10 cellular contexts compared by ENCODE assay signal in the genomic region with DNA sequence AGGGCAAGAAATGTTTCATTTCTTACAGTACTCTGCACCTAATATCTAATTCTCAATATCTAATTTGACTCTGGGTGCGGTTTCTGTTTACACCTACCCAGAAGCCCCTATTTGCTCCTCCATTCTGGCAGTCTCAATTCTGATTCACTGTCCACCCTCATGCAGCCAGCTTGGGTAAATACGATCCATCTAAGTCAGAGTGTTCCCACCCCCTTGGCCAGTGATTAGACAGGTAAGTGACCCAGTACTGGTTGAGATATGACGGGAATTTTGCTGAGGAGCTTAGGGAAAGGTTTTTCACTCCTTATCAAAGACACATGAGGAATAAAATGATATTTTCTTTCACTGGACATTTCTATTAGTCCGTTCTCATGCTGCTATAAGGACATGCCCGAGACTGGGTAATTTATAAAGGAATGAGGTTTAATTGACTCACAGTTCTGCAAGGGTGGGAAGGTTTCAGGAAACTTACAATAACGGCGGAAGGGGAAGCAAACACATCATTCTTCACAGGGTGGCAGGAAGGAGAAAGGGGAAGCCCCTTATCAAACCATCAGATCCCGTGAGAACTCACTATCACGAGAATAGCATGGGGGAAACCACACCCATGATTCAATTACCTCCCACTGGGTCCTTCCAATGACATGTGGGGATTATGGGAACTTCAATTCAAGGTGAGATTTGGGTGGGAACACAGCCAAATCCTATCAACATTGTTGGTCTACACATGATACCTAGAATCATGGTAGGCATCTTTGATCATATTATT. TPM values are rescaled to one million over a fixed set of nuclear protein-coding genes. Genes with fewer than 3 reads are reported as not detected.
A peak's percentile ranks its signal among the peaks of the same experiment; 100 is the strongest.
DNase-seq lines count a peak whose midpoint lies in the region; ATAC-seq and TF ChIP-seq lines count a peak whose summit lies in the region.
"Had no signal": no experiment of that assay in that cellular context is flagged by ENCODE, and none has a peak within 500 bp of the region (broad histone marks: within the 10 kb centered on the region; RNA-seq: fewer than 3 reads in every experiment).

No MANE protein-coding gene starts in this region.

- H3K27ac Mint-ChIP-seq in activated T-helper 17 cell treated with anti-CD3 and anti-CD28 coated beads, Interleukin-2, amount 50 U/mL, for 72 hours = peak overlapping the region; percentile 65
- peak overlapping the region; percentile 79 for H3K27ac Mint-ChIP-seq in stimulated activated naive CD8-positive, alpha-beta T cell treated with anti-CD3 and anti-CD28 coated beads, Interleukin-15, Interleukin-2, amounts not matched to agents 100 ng/mL and 50 ng/mL, for 24 hours
- no peak overlapping the region for H3K27ac Mint-ChIP-seq in chondrocyte (ENCODE audit: unreplicated experiment)

- in situ Hi-C loops in GM13977 (cut with MboI; ENCODE audit: low pct_unique_long_range_greater_than_20kb, low sequenced_read_pairs, unreplicated experiment) = no loop called here

- H3K27me3 Mint-ChIP-seq in activated T-helper 17 cell treated with anti-CD3 and anti-CD28 coated beads, Interleukin-2, amount 50 U/mL, for 72 hours = no peaks in the 10 kb centered on the region
- no peaks in the 10 kb centered on the region for H3K27me3 Mint-ChIP-seq in stimulated activated naive CD8-positive, alpha-beta T cell treated with anti-CD3 and anti-CD28 coated beads, Interleukin-15, Interleukin-2, amounts not matched to agents 100 ng/mL and 50 ng/mL, for 24 hours
- H3K27me3 Mint-ChIP-seq in chondrocyte (ENCODE audit: low read depth) = no peaks in the 10 kb centered on the region
- H3K27me3 Mint-ChIP-seq: central memory CD8-positive, alpha-beta T cell; naive thymus-derived CD8-positive, alpha-beta T cell had no signal

- ATAC-seq in activated T-helper 17 cell treated with anti-CD3 and anti-CD28 coated beads, Interleukin-2, amount 50 U/mL, for 72 hours (replicated peaks) = peak; percentile 73
- ATAC-seq: naive thymus-derived CD8-positive, alpha-beta T cell had no signal

- no peak for TF ChIP-seq CTCF in GM13977 (IDR thresholded peaks at IDR 0.05; ENCODE audit: extremely low read depth, insufficient read depth, missing control alignments)
- TF ChIP-seq CTCF in chondrocyte (IDR thresholded peaks at IDR 0.05) = no peak

- DNase-seq in stimulated activated CD4-positive, alpha-beta T cell treated with anti-CD3 and anti-CD28 coated beads, Interleukin-15, amount 100 ng/mL, for 24 hours = peak; percentile 39
- no peak for DNase-seq in stimulated activated CD4-positive, alpha-beta T cell treated with anti-CD3 and anti-CD28 coated beads, Interleukin-4, amount 100 ng/mL, for 4 hours
- DNase-seq in GM13977 (ENCODE audit: low spot score) = no peak
- DNase-seq in chondrocyte (ENCODE audit: low spot score) = no peak
- DNase-seq: head of caudate nucleus, NCI-H526 treated with DMSO at 0.1 percent for 48 hours had no signal

- peak overlapping the region; percentile 52 for H3K4me3 Mint-ChIP-seq in activated T-helper 17 cell treated with anti-CD3 and anti-CD28 coated beads, Interleukin-2, amount 50 U/mL, for 72 hours
- peak overlapping the region; percentile 37 for H3K4me3 Mint-ChIP-seq in stimulated activated naive CD8-positive, alpha-beta T cell treated with anti-CD3 and anti-CD28 coated beads, Interleukin-15, Interleukin-2, amounts not matched to agents 100 ng/mL and 50 ng/mL, for 24 hours
- no peak overlapping the region for H3K4me3 Mint-ChIP-seq in chondrocyte (ENCODE audit: unreplicated experiment)
- H3K4me3 Mint-ChIP-seq: central memory CD8-positive, alpha-beta T cell had no signal

- peaks cover 48% of the 10 kb centered on the region for H3K36me3 Mint-ChIP-seq in activated T-helper 17 cell treated with anti-CD3 and anti-CD28 coated beads, Interleukin-2, amount 50 U/mL, for 72 hours (ENCODE audit: low read depth)
- H3K36me3 Mint-ChIP-seq in stimulated activated naive CD8-positive, alpha-beta T cell treated with anti-CD3 and anti-CD28 coated beads, Interleukin-15, Interleukin-2, amounts not matched to agents 100 ng/mL and 50 ng/mL, for 24 hours (ENCODE audit: low read depth) = peaks cover 48% of the 10 kb centered on the region
- H3K36me3 Mint-ChIP-seq in chondrocyte (ENCODE audit: low read depth) = peaks cover 19% of the 10 kb centered on the region

- peaks cover 18% of the 10 kb centered on the region for H3K4me1 Mint-ChIP-seq in activated T-helper 17 cell treated with anti-CD3 and anti-CD28 coated beads, Interleukin-2, amount 50 U/mL, for 72 hours
- peaks cover 57% of the 10 kb centered on the region for H3K4me1 Mint-ChIP-seq in stimulated activated naive CD8-positive, alpha-beta T cell treated with anti-CD3 and anti-CD28 coated beads, Interleukin-15, Interleukin-2, amounts not matched to agents 100 ng/mL and 50 ng/mL, for 24 hours (ENCODE audit: low read depth)
- H3K4me1 Mint-ChIP-seq in chondrocyte (ENCODE audit: low read depth) = peaks cover 4% of the 10 kb centered on the region
- H3K4me1 Mint-ChIP-seq: central memory CD8-positive, alpha-beta T cell had no signal

- H3K9me3 Mint-ChIP-seq in activated T-helper 17 cell treated with anti-CD3 and anti-CD28 coated beads, Interleukin-2, amount 50 U/mL, for 72 hours = no peaks in the 10 kb centered on the region
- H3K9me3 Mint-ChIP-seq in stimulated activated naive CD8-positive, alpha-beta T cell treated with anti-CD3 and anti-CD28 coated beads, Interleukin-15, Interleukin-2, amounts not matched to agents 100 ng/mL and 50 ng/mL, for 24 hours = peaks cover 4% of the 10 kb centered on the region
- H3K9me3 Mint-ChIP-seq in chondrocyte (ENCODE audit: low read depth) = no peaks in the 10 kb centered on the region
- H3K9me3 Mint-ChIP-seq: central memory CD8-positive, alpha-beta T cell had no signal

RNA-seq across cellular contexts. Expression of a gene that starts 29.4 kb away (rescaled TPM):
- 100 to 1,000 TPM in 1 of 2 donors, 10 to 100 TPM in 1; 94.5 to 190 TPM for total RNA-seq in activated T-helper 17 cell treated with anti-CD3 and anti-CD28 coated beads, Interleukin-2, amount 50 U/mL, for 72 hours
- 71.0 to 77.7 TPM (median 76.1 TPM) in 3 replicates for total RNA-seq in chondrocyte

RNA-seq across cellular contexts. Expression of a gene that starts 33.9 kb away (rescaled TPM):
- total RNA-seq in activated T-helper 17 cell treated with anti-CD3 and anti-CD28 coated beads, Interleukin-2, amount 50 U/mL, for 72 hours = 10 to 100 TPM; 16.2 to 28.3 TPM
- total RNA-seq in chondrocyte = 14.0 to 15.3 TPM (median 14.8 TPM) in 3 replicates

RNA-seq across cellular contexts. Expression of a gene that starts 41.5 kb away (rescaled TPM):
- under 1 TPM; 0.03 to 0.09 TPM for total RNA-seq in activated T-helper 17 cell treated with anti-CD3 and anti-CD28 coated beads, Interleukin-2, amount 50 U/mL, for 72 hours
- total RNA-seq in chondrocyte = 0.05 to 0.24 TPM (median 0.15 TPM) in 3 replicates
- total RNA-seq: naive thymus-derived CD8-positive, alpha-beta T cell had no signal
